Comparison of ENCODE assay signal across 18 cellular contexts in genomic region chr9:82124090-82124489, GRCh38.
A peak's percentile ranks its signal among the peaks of the same experiment; 100 is the strongest.
DNase-seq lines count a peak whose midpoint lies in the region; ATAC-seq and TF ChIP-seq lines count a peak whose summit lies in the region.
"Had no signal": no experiment of that assay in that cellular context is flagged by ENCODE, and none has a peak within 500 bp of the region (broad histone marks: within the 10 kb centered on the region; RNA-seq: fewer than 3 reads in every experiment).

No MANE protein-coding gene starts in this region.

- H3K4me2 ChIP-seq in OCI-LY1 (ENCODE audit: low read length) (no peak overlapping the region), mesendoderm (ENCODE audit: low read length) (no peak overlapping the region)
- H3K4me2 ChIP-seq: GM23338 had no signal

- H2BK5ac ChIP-seq in mesendoderm (ENCODE audit: low read length), result no peak overlapping the region

- no peak for TF ChIP-seq POLR2A in thyroid gland (IDR thresholded peaks at IDR 0.05)

- no peak overlapping the region for H2BK15ac ChIP-seq in mesendoderm (replicated peaks; ENCODE audit: low read depth)

- no peak overlapping the region for H3K56ac ChIP-seq in mesendoderm (ENCODE audit: low read length)

- no peaks in the 10 kb centered on the region for H3K36me3 ChIP-seq in OCI-LY1 (ENCODE audit: insufficient read depth, low read length)
- H3K36me3 ChIP-seq in mesendoderm (ENCODE audit: control insufficient read depth, insufficient read depth, low read length), result no peaks in the 10 kb centered on the region
- H3K36me3 ChIP-seq in thyroid gland, result no peaks in the 10 kb centered on the region
- H3K36me3 ChIP-seq: thoracic aorta had no signal

- H3K27me3 ChIP-seq in OCI-LY1 (ENCODE audit: insufficient read depth, low read length), result no peaks in the 10 kb centered on the region
- H3K27me3 ChIP-seq in mesendoderm (ENCODE audit: insufficient read depth, low read length, poor library complexity), result no peaks in the 10 kb centered on the region
- H3K27me3 ChIP-seq in thyroid gland, result no peaks in the 10 kb centered on the region

- in situ Hi-C loops in Caki2 (cut with HindIII; ENCODE audit: low pct_unique_long_range_greater_than_20kb, low sequenced_read_pairs), result no loop called here

- peak; percentile 6 for DNase-seq in Caki2 (ENCODE audit: low read depth)
- peak; percentile 64 for DNase-seq in choroid plexus epithelial cell (ENCODE audit: low read depth)
- peak; percentile 17 for DNase-seq in mesendoderm
- DNase-seq in NCI-H2196 (lab: John Stamatoyannopoulos, UW; ENCODE audit: unreplicated experiment), result no peak
- no peak for DNase-seq in thyroid gland
- no peak for DNase-seq in pons (ENCODE audit: low spot score)
- DNase-seq: aorta, kidney, NCI-H1694 treated with DMSO at 0.1 percent for 48 hours, NCI-H524 treated with DMSO at 0.1 percent for 48 hours, psoas muscle, RPMI8226, T-helper 17 cell had no signal

- no CpG with 5 or more reads among the region's 3 CpGs for WGBS in mesendoderm (ENCODE audit: extremely low coverage, insufficient coverage, low lambda C conversion rate)
- 88 to 96% methylated on average over 3 of the region's 3 CpGs for WGBS in thyroid gland, 2 donors

- H3K4me1 ChIP-seq in OCI-LY1 (ENCODE audit: insufficient read depth, low read length, severe bottlenecking) (peaks cover 67% of the 10 kb centered on the region), mesendoderm (ENCODE audit: control insufficient read depth, low read depth, low read length) (peaks cover 3% of the 10 kb centered on the region), thyroid gland (no peaks in the 10 kb centered on the region)
- H3K4me1 ChIP-seq: psoas muscle had no signal

- H3K9me3 ChIP-seq in OCI-LY1 (ENCODE audit: low read length) (no peaks in the 10 kb centered on the region), thyroid gland (no peaks in the 10 kb centered on the region)
- H3K9me3 ChIP-seq: psoas muscle, thoracic aorta had no signal

- H3K27ac ChIP-seq in OCI-LY1 (ENCODE audit: low read depth, low read length, poor library complexity, severe bottlenecking) (peak overlapping the region; percentile 98), mesendoderm (ENCODE audit: low read depth, low read length) (no peak overlapping the region), thyroid gland (no peak overlapping the region)
- H3K27ac ChIP-seq: psoas muscle, thoracic aorta had no signal

- TF ChIP-seq CTCF in OCI-LY1 (IDR thresholded peaks at IDR 0.05; ENCODE audit: low read length) (no peak), choroid plexus epithelial cell (conservative IDR thresholded peaks at IDR 0.05; ENCODE audit: low read depth, low read length) (no peak), thyroid gland (IDR thresholded peaks at IDR 0.05) (no peak)

- no peak overlapping the region for H4K8ac ChIP-seq in mesendoderm (ENCODE audit: low read depth, low read length)

- H3K79me1 ChIP-seq in mesendoderm (ENCODE audit: low read length), result no peaks in the 10 kb centered on the region

- H3K79me2 ChIP-seq in OCI-LY1 (ENCODE audit: insufficient read depth, low read length) (no peaks in the 10 kb centered on the region), mesendoderm (ENCODE audit: control insufficient read depth, insufficient read depth, low read length) (no peaks in the 10 kb centered on the region)

- no peak overlapping the region for H2AK5ac ChIP-seq in mesendoderm (ENCODE audit: low read length)

- no peak overlapping the region for H3K4ac ChIP-seq in mesendoderm (ENCODE audit: low read depth, low read length)

- H3K18ac ChIP-seq in mesendoderm (ENCODE audit: low read length), result no peak overlapping the region

- peaks cover 5% of the 10 kb centered on the region; the same call in 1 of the 2 replicates for H3F3A ChIP-seq in OCI-LY1 (ENCODE audit: insufficient read depth, low read length)

- H3K9ac ChIP-seq in OCI-LY1 (ENCODE audit: low read length) (no peak overlapping the region), mesendoderm (ENCODE audit: low read length) (no peak overlapping the region)
- H3K9ac ChIP-seq: KMS-11 had no signal

- no peak overlapping the region for H2AFZ ChIP-seq in OCI-LY1 (ENCODE audit: low read length)
- H2AFZ ChIP-seq: GM23338 had no signal

- ATAC-seq in HG02970 (IDR thresholded peaks at IDR 0.05; ENCODE audit: low FRiP score, unreplicated experiment), result no peak
- ATAC-seq: GM23338, psoas muscle, T-helper 17 cell had no signal

- no peaks in the 10 kb centered on the region for H3K9me2 ChIP-seq in OCI-LY1 (ENCODE audit: low read depth, low read length)

- no peak overlapping the region for H3K23ac ChIP-seq in mesendoderm (ENCODE audit: low read length)

- no peak overlapping the region for H2BK120ac ChIP-seq in mesendoderm (ENCODE audit: low read depth, low read length)

- H3K4me3 ChIP-seq in OCI-LY1 (ENCODE audit: low read depth, low read length, poor library complexity, severe bottlenecking), result no peak overlapping the region
- H3K4me3 ChIP-seq in choroid plexus epithelial cell (ENCODE audit: low read depth, low read length), result no peak overlapping the region
- H3K4me3 ChIP-seq in mesendoderm (ENCODE audit: low read length), result no peak overlapping the region
- H3K4me3 ChIP-seq in thyroid gland (replicated peaks in 1 of 3), result no peak overlapping the region
- H3K4me3 ChIP-seq: GM23338, psoas muscle, thoracic aorta had no signal

- intact Hi-C loops in thyroid gland (cut with DNase I), result no loop called here

- H4K20me1 ChIP-seq in OCI-LY1 (ENCODE audit: insufficient read depth, low read length), result no peaks in the 10 kb centered on the region

- H4K5ac ChIP-seq in mesendoderm (ENCODE audit: low read length), result no peak overlapping the region

Comparison
In these comparisons a context has a peak if more than half of its experiments do, and no peak if none do; other contexts are left out.
1. DNase-seq: peak in Caki2 (single experiment), choroid plexus epithelial cell (single experiment) and mesendoderm (single experiment); none in NCI-H2196 (single experiment), thyroid gland (0 of 2) and pons (single experiment).